ENCODE assay signal across 22 cellular contexts in the genomic region with DNA sequence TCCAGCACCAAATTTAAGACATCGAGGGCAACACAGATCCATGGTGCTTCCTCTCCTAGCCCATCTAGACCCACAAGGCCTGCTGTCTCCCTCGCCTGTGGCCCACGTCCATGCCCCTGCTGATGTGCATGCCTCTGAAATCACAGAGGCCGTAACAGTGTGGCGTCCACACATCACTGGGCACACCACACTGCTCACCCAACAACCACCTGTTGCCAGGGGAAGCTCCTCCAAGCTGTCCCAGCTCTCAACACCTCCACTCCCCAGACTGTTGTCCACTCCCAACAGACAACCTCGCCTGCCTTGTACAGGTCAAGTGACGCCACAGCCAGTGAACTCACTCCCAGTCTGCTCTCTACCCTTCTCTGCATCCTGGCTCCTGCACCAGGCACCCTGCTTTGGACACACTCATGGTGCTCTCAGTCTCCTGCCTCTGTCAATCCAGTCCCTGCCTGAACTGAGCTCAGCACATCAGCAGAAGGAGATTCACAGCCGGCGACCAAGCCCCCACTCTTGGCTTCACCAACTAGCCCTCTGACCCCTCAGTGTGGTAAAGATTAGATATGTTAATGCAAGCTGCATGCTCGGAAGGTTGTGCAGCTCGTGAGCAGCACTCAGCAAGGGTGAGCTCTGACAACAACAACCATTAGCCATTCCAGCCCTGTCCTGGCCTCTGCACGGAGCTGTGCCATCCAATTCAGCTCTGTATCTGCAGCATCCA.
"Had no signal": no experiment of that assay in that cellular context is flagged by ENCODE, and none has a peak within 500 bp of the region (broad histone marks: within the 10 kb centered on the region; RNA-seq: fewer than 3 reads in every experiment).

No MANE protein-coding gene starts in this region.

- H3K27ac Mint-ChIP-seq: activated CD4-positive, alpha-beta T cell treated with anti-CD3 and anti-CD28 coated beads, Interleukin-2, amount 10 ng/mL, durations not matched to agents 7 days and 5 days; activated CD8-positive, alpha-beta T cell treated with anti-CD3 and anti-CD28 coated beads, Interleukin-2, amount 10 ng/mL, durations not matched to agents 7 days and 5 days; activated naive CD4-positive, alpha-beta T cell treated with anti-CD3 and anti-CD28 coated beads, Interleukin-2, amount 10 ng/mL, durations not matched to agents 7 days and 5 days; activated naive CD8-positive, alpha-beta T cell treated with anti-CD3 and anti-CD28 coated beads, Interleukin-2, amount 50 U/mL, for 24 hours; activated T-cell treated with anti-CD3 and anti-CD28 coated beads, Interleukin-2, amount 50 U/mL, for 24 hours; activated T-helper 2 cell treated with anti-CD3 and anti-CD28 coated beads, Interferon-gamma antibody, Interleukin-2, Interleukin-4, amounts not matched to agents 10 μg/mL and 5 μg/mL and 100 μg/mL, durations not matched to agents 14 hours and 24 hours and 36 hours; natural killer cell treated with Interleukin-12 subunit alpha and Interleukin-12 subunit beta and Interleukin-15 and Interleukin-18, amount 100 ng/mL, for 72 hours; T-cell had no signal

- H3K36me3 ChIP-seq: thyroid gland, uterus had no signal

- H3K4me3 ChIP-seq: coronary artery, psoas muscle, thyroid gland, uterus had no signal

- H3K27me3 ChIP-seq: brain microvascular endothelial cell, thyroid gland, uterus had no signal

- H3K27me3 Mint-ChIP-seq: activated CD4-positive, alpha-beta T cell treated with anti-CD3 and anti-CD28 coated beads, Interleukin-2, amount 10 ng/mL, durations not matched to agents 7 days and 5 days; activated naive CD8-positive, alpha-beta T cell treated with anti-CD3 and anti-CD28 coated beads, Interleukin-2, amount 50 U/mL, for 24 hours; stimulated activated naive B cell treated with anti-CD40 and anti-IgM and Interleukin-4, amounts not matched to agents 10 μg/mL and 1 μg/mL and 100 μg/mL, for 72 hours had no signal

- H3K9me3 ChIP-seq: psoas muscle, thyroid gland, uterus had no signal

- H3K4me3 Mint-ChIP-seq: activated CD4-positive, alpha-beta T cell treated with anti-CD3 and anti-CD28 coated beads, Interleukin-2, amount 10 ng/mL, durations not matched to agents 7 days and 5 days; activated CD8-positive, alpha-beta T cell treated with anti-CD3 and anti-CD28 coated beads, Interleukin-2, amount 10 ng/mL, durations not matched to agents 7 days and 5 days; activated naive CD4-positive, alpha-beta T cell treated with anti-CD3 and anti-CD28 coated beads, Interleukin-2, amount 10 ng/mL, durations not matched to agents 7 days and 5 days; activated naive CD8-positive, alpha-beta T cell treated with anti-CD3 and anti-CD28 coated beads, Interleukin-2, amount 50 U/mL, for 24 hours; activated T-cell treated with anti-CD3 and anti-CD28 coated beads, Interleukin-2, amount 50 U/mL, for 24 hours; central memory CD8-positive, alpha-beta T cell; natural killer cell treated with Interleukin-12 subunit alpha and Interleukin-12 subunit beta and Interleukin-15 and Interleukin-18, amount 100 ng/mL, for 72 hours; stimulated activated naive B cell treated with anti-CD40 and anti-IgM and Interleukin-4, amounts not matched to agents 10 μg/mL and 1 μg/mL and 100 μg/mL, for 72 hours; T-cell had no signal

- DNase-seq: activated CD4-positive, alpha-beta T cell treated with anti-CD3 and anti-CD28 coated beads, Interleukin-2, amount 10 ng/mL, durations not matched to agents 7 days and 5 days; activated CD8-positive, alpha-beta T cell treated with anti-CD3 and anti-CD28 coated beads, Interleukin-2, amount 10 ng/mL, durations not matched to agents 7 days and 5 days; activated naive CD4-positive, alpha-beta T cell treated with anti-CD3 and anti-CD28 coated beads, Interleukin-2, amount 10 ng/mL, durations not matched to agents 7 days and 5 days; activated naive CD8-positive, alpha-beta T cell treated with anti-CD3 and anti-CD28 coated beads, Interleukin-2, amount 50 U/mL, for 24 hours; activated T-cell treated with anti-CD3 and anti-CD28 coated beads, Interleukin-2, amount 50 U/mL, for 24 hours; aorta; brain microvascular endothelial cell; foreskin keratinocyte; hippocampal formation; left cardiac atrium; stimulated activated CD4-positive, alpha-beta T cell treated with anti-CD3 and anti-CD28 coated beads, Interleukin-4, amount 100 ng/mL, for 4 hours; stimulated activated naive B cell treated with anti-CD40 and anti-IgM and Interleukin-4, amounts not matched to agents 10 μg/mL and 1 μg/mL and 100 μg/mL, for 72 hours; T-cell; uterus had no signal

- H3K36me3 Mint-ChIP-seq: activated naive CD4-positive, alpha-beta T cell treated with anti-CD3 and anti-CD28 coated beads, Interleukin-2, amount 10 ng/mL, durations not matched to agents 7 days and 5 days; natural killer cell treated with Interleukin-12 subunit alpha and Interleukin-12 subunit beta and Interleukin-15 and Interleukin-18, amount 100 ng/mL, for 72 hours; T-cell had no signal

- H3K4me1 ChIP-seq: uterus had no signal

- ATAC-seq: activated CD4-positive, CD25-positive, alpha-beta regulatory T cell treated with anti-CD3 and anti-CD28 coated beads, Interleukin-2, amount 50 U/mL, for 24 hours; activated CD8-positive, alpha-beta T cell treated with anti-CD3 and anti-CD28 coated beads, Interleukin-2, amount 10 ng/mL, durations not matched to agents 7 days and 5 days; activated naive CD8-positive, alpha-beta T cell treated with anti-CD3 and anti-CD28 coated beads, Interleukin-2, amount 50 U/mL, for 24 hours; foreskin keratinocyte; sciatic nerve; stimulated activated naive B cell treated with anti-CD40 and anti-IgM and Interleukin-4, amounts not matched to agents 10 μg/mL and 1 μg/mL and 100 μg/mL, for 72 hours had no signal

- H3K9me3 Mint-ChIP-seq: activated CD4-positive, alpha-beta T cell treated with anti-CD3 and anti-CD28 coated beads, Interleukin-2, amount 10 ng/mL, durations not matched to agents 7 days and 5 days; activated naive CD4-positive, alpha-beta T cell treated with anti-CD3 and anti-CD28 coated beads, Interleukin-2, amount 10 ng/mL, durations not matched to agents 7 days and 5 days; activated naive CD8-positive, alpha-beta T cell treated with anti-CD3 and anti-CD28 coated beads, Interleukin-2, amount 50 U/mL, for 24 hours; activated T-cell treated with anti-CD3 and anti-CD28 coated beads, Interleukin-2, amount 50 U/mL, for 24 hours; activated T-helper 2 cell treated with anti-CD3 and anti-CD28 coated beads, Interferon-gamma antibody, Interleukin-2, Interleukin-4, amounts not matched to agents 10 μg/mL and 5 μg/mL and 100 μg/mL, durations not matched to agents 14 hours and 24 hours and 36 hours; central memory CD8-positive, alpha-beta T cell; natural killer cell treated with Interleukin-12 subunit alpha and Interleukin-12 subunit beta and Interleukin-15 and Interleukin-18, amount 100 ng/mL, for 72 hours; T-cell had no signal

- H3K27ac ChIP-seq: brain microvascular endothelial cell, coronary artery, foreskin keratinocyte, psoas muscle, uterus had no signal

- H3K4me1 Mint-ChIP-seq: activated CD4-positive, alpha-beta T cell treated with anti-CD3 and anti-CD28 coated beads, Interleukin-2, amount 10 ng/mL, durations not matched to agents 7 days and 5 days; activated naive CD4-positive, alpha-beta T cell treated with anti-CD3 and anti-CD28 coated beads, Interleukin-2, amount 10 ng/mL, durations not matched to agents 7 days and 5 days; central memory CD8-positive, alpha-beta T cell had no signal
